Comparison of ENCODE assay signal across 13 cellular contexts in the genomic region with DNA sequence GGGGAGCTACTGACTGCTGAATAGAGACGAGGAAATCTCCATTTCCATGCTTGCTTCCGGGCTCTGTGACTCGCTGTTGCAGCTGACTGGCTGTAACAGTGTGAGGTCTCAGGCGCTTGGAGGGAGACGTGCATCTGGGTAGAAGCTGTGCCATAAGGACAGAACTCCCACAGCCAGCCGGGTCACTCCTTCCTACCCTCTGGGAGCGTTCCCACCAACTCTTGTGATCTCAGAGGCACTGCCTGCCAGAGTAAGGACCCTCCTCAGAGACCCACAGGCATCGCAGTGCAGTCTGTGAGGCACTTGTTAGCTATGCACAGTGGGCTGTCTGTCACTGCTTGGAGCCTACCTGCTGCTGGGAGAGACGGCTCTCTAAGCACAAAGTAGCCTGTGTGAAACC.
A peak's percentile ranks its signal among the peaks of the same experiment; 100 is the strongest.
DNase-seq lines count a peak whose midpoint lies in the region; ATAC-seq and TF ChIP-seq lines count a peak whose summit lies in the region.
"Had no signal": no experiment of that assay in that cellular context is flagged by ENCODE, and none has a peak within 500 bp of the region (broad histone marks: within the 10 kb centered on the region; RNA-seq: fewer than 3 reads in every experiment).

No MANE protein-coding gene starts in this region.

- TF ChIP-seq CTCF in smooth muscle cell (IDR thresholded peaks at IDR 0.05; ENCODE audit: borderline replicate concordance, insufficient read depth, poor library complexity, severe bottlenecking), result no peak

- H4K20me1 ChIP-seq in smooth muscle cell (ENCODE audit: low read depth), result no peaks in the 10 kb centered on the region

- no peaks in the 10 kb centered on the region for H3F3A ChIP-seq in smooth muscle cell (ENCODE audit: low read depth)

- H3K36me3 ChIP-seq in iPS-18a (ENCODE audit: control insufficient read depth, low read depth, low read length) (no peaks in the 10 kb centered on the region), smooth muscle cell (ENCODE audit: low read depth) (no peaks in the 10 kb centered on the region)
- H3K36me3 ChIP-seq: esophagus squamous epithelium, lower lobe of right lung had no signal

- H3K4me1 ChIP-seq in iPS-18a (ENCODE audit: control insufficient read depth, low read depth, low read length), result peaks cover 42% of the 10 kb centered on the region
- H3K4me1 ChIP-seq in smooth muscle cell (ENCODE audit: low read depth), result peaks cover 20% of the 10 kb centered on the region
- H3K4me1 ChIP-seq: lower lobe of right lung had no signal

- H3K4me3 ChIP-seq in iPS-18a (ENCODE audit: low read length), result peak overlapping the region; percentile 1
- H3K4me3 ChIP-seq in smooth muscle cell, result no peak overlapping the region
- H3K4me3 ChIP-seq: esophagus squamous epithelium, lower lobe of right lung had no signal

- no peaks in the 10 kb centered on the region for H3K79me2 ChIP-seq in smooth muscle cell (ENCODE audit: low read depth)

- H3K27ac ChIP-seq in iPS-18a (ENCODE audit: low read length), result no peak overlapping the region
- no peak overlapping the region for H3K27ac ChIP-seq in smooth muscle cell (ENCODE audit: low read depth)
- H3K27ac ChIP-seq: esophagus squamous epithelium, lower lobe of right lung had no signal

- 37% methylated on average over 9 of the region's 9 CpGs for WGBS in smooth muscle cell (ENCODE audit: low lambda C conversion rate)

- no peaks in the 10 kb centered on the region for H3K9me3 ChIP-seq in iPS-18a (ENCODE audit: control insufficient read depth, low read depth, low read length)
- H3K9me3 ChIP-seq in smooth muscle cell (replicated peaks; ENCODE audit: low read depth), result no peaks in the 10 kb centered on the region
- H3K9me3 ChIP-seq: esophagus squamous epithelium, lower lobe of right lung had no signal

- no peaks in the 10 kb centered on the region for H3K27me3 ChIP-seq in iPS-18a (ENCODE audit: control insufficient read depth, insufficient read depth, low read length)
- no peaks in the 10 kb centered on the region for H3K27me3 ChIP-seq in smooth muscle cell (ENCODE audit: low read depth)
- H3K27me3 ChIP-seq: esophagus squamous epithelium had no signal

- peak; percentile 52 for DNase-seq in NCI-H1694 (lab: John Stamatoyannopoulos, UW)
- no peak for DNase-seq in smooth muscle cell (lab: John Stamatoyannopoulos, UW; ENCODE audit: unreplicated experiment)
- no peak for DNase-seq in RKO (ENCODE audit: low spot score)
- no peak for DNase-seq in NK-92 treated with Interleukin-12 subunit alpha and Interleukin-12 subunit beta, amount 100 ng/mL, for 24 hours (lab: John Stamatoyannopoulos, UW)
- DNase-seq in NCI-H345 (lab: John Stamatoyannopoulos, UW), result no peak
- DNase-seq: activated naive CD8-positive, alpha-beta T cell treated with anti-CD3 and anti-CD28 coated beads, Interleukin-2, amount 50 U/mL, for 24 hours; esophagus squamous epithelium; lower lobe of right lung; NCI-H1048; small intestine had no signal

- peak; percentile 54 for ATAC-seq in GM21390 (IDR thresholded peaks at IDR 0.05; ENCODE audit: unreplicated experiment)
- no peak for ATAC-seq in HG03159 (IDR thresholded peaks at IDR 0.05; ENCODE audit: unreplicated experiment)
- ATAC-seq: activated naive CD8-positive, alpha-beta T cell treated with anti-CD3 and anti-CD28 coated beads, Interleukin-2, amount 50 U/mL, for 24 hours had no signal

- H3K4me2 ChIP-seq in smooth muscle cell, result no peak overlapping the region

- H2AFZ ChIP-seq in smooth muscle cell (ENCODE audit: low read depth), result peak overlapping the region; percentile 74

- H3K9ac ChIP-seq in iPS-18a (ENCODE audit: low read length) (no peak overlapping the region), smooth muscle cell (ENCODE audit: low read depth) (no peak overlapping the region)
